ENCODE assay signal across 17 cellular contexts in genomic region chr6:110524305-110524704, GRCh38. TPM values are rescaled to one million over a fixed set of nuclear protein-coding genes. Genes with fewer than 3 reads are reported as not detected.
"Had no signal": no experiment of that assay in that cellular context is flagged by ENCODE, and none has a peak within 500 bp of the region (broad histone marks: within the 10 kb centered on the region; RNA-seq: fewer than 3 reads in every experiment).

No MANE protein-coding gene starts in this region.

- H3K27me3 ChIP-seq: esophagus squamous epithelium, right atrium auricular region, transverse colon had no signal

- H3K27ac ChIP-seq: coronary artery, esophagus squamous epithelium, right atrium auricular region, skin epidermis, transverse colon had no signal

- DNase-seq: activated naive CD8-positive, alpha-beta T cell treated with anti-CD3 and anti-CD28 coated beads for 36 hours; amygdala; central memory CD4-positive, alpha-beta T cell; esophagus squamous epithelium; left ventricle myocardium superior; mesendoderm; nucleus accumbens; stimulated activated CD4-positive, alpha-beta T cell treated with anti-CD3 and anti-CD28 coated beads, Interleukin-4, amount 100 ng/mL, for 24 hours; stimulated activated naive CD4-positive, alpha-beta T cell; transverse colon had no signal

- H3K9me3 ChIP-seq: esophagus squamous epithelium, right atrium auricular region, transverse colon had no signal

- H3K4me3 ChIP-seq: coronary artery, esophagus squamous epithelium, right atrium auricular region, skin epidermis, transverse colon had no signal

- H3K36me3 ChIP-seq: esophagus squamous epithelium, right atrium auricular region, transverse colon had no signal

- ATAC-seq: left ventricle myocardium superior; natural killer cell treated with Interleukin-12 subunit alpha and Interleukin-12 subunit beta and Interleukin-15 and Interleukin-18, amount 100 ng/mL, for 72 hours had no signal

RNA-seq across cellular contexts. Expression of gene SLC22A16, which starts 47.9 kb away (rescaled TPM):
- total RNA-seq: activated CD8-positive, alpha-beta memory T cell treated with anti-CD3 and anti-CD28 coated beads for 36 hours; activated naive CD8-positive, alpha-beta T cell treated with anti-CD3 and anti-CD28 coated beads for 36 hours; activated T-helper 1 cell treated with anti-CD3 and anti-CD28 coated beads, Interleukin-12 subunit alpha, Interleukin-12 subunit beta, Interleukin-2, Interleukin-4 antibody, amounts not matched to agents 30 ng/mL and 10 ng/mL and 1 ng/mL, durations not matched to agents 14 hours and 24 hours and 36 hours; fibroblast of villous mesenchyme; left ventricle myocardium superior; natural killer cell treated with Interleukin-12 subunit alpha and Interleukin-12 subunit beta and Interleukin-15 and Interleukin-18, amount 100 ng/mL, for 72 hours; right atrium auricular region; transverse colon had no signal
